10 cellular contexts compared by ENCODE assay signal in genomic region chr3:30518201-30518864, GRCh38.
DNase-seq lines count a peak whose midpoint lies in the region; ATAC-seq and TF ChIP-seq lines count a peak whose summit lies in the region.
"Had no signal": no experiment of that assay in that cellular context is flagged by ENCODE, and none has a peak within 500 bp of the region (broad histone marks: within the 10 kb centered on the region; RNA-seq: fewer than 3 reads in every experiment).

No MANE protein-coding gene starts in this region.

- peaks cover 42% of the 10 kb centered on the region for H3K4me1 ChIP-seq in suprapubic skin

- DNase-seq in NCI-H2029 treated with DMSO at 0.1 percent for 48 hours (lab: John Stamatoyannopoulos, UW) = peak; percentile 92
- peak; percentile 82 for DNase-seq in brain pericyte (ENCODE audit: low read depth, low spot score)
- DNase-seq in left colon = peak in 1 of 2 donors; percentile 50
- DNase-seq in suprapubic skin (ENCODE audit: low spot score in 2 of 2) = no peak
- no peak for DNase-seq in activated CD8-positive, alpha-beta memory T cell treated with anti-CD3 and anti-CD28 coated beads, Interleukin-2, amount 50 U/mL, for 4 hours
- no peak for DNase-seq in activated CD8-positive, alpha-beta memory T cell treated with anti-CD3 and anti-CD28 coated beads, Interleukin-2, amount 50 U/mL, for 48 hours
- DNase-seq: activated CD8-positive, alpha-beta memory T cell treated with anti-CD3 and anti-CD28 coated beads for 24 hours; naive thymus-derived CD8-positive, alpha-beta T cell had no signal

- H3K27me3 ChIP-seq in suprapubic skin = no peaks in the 10 kb centered on the region

- peak; percentile 85 for TF ChIP-seq EP300 in suprapubic skin (IDR thresholded peaks at IDR 0.05)

- H3K27ac ChIP-seq in suprapubic skin = peak overlapping the region; percentile 69

- 17% methylated on average over 4 of the region's 4 CpGs for WGBS in suprapubic skin

- no peaks in the 10 kb centered on the region for H3K9me3 ChIP-seq in suprapubic skin

- TF ChIP-seq CTCF in suprapubic skin (IDR thresholded peaks at IDR 0.05) = no peak

- TF ChIP-seq POLR2A in suprapubic skin (IDR thresholded peaks at IDR 0.05) = no peak

- no peak overlapping the region for H3K4me3 ChIP-seq in suprapubic skin

- ATAC-seq in left colon = peak; percentile 80
- no peak for ATAC-seq in HG03095 (IDR thresholded peaks at IDR 0.05; ENCODE audit: unreplicated experiment)
- ATAC-seq in GM19395 (IDR thresholded peaks at IDR 0.05; ENCODE audit: unreplicated experiment) = no peak
- ATAC-seq: naive thymus-derived CD8-positive, alpha-beta T cell had no signal

- intact Hi-C loops in left colon (cut with DNase I, micrococcal nuclease) = no loop called here

- H3K36me3 ChIP-seq in suprapubic skin = no peaks in the 10 kb centered on the region

Comparison
In these comparisons a context has a peak if more than half of its experiments do, and no peak if none do; other contexts are left out.
1. DNase-seq: peak in NCI-H2029 treated with DMSO at 0.1 percent for 48 hours (single experiment) and brain pericyte (single experiment); none in suprapubic skin (0 of 2), activated CD8-positive, alpha-beta memory T cell treated with anti-CD3 and anti-CD28 coated beads, Interleukin-2, amount 50 U/mL, for 4 hours (single experiment) and activated CD8-positive, alpha-beta memory T cell treated with anti-CD3 and anti-CD28 coated beads, Interleukin-2, amount 50 U/mL, for 48 hours (single experiment).